10 cellular contexts compared by ENCODE assay signal in the genomic region with DNA sequence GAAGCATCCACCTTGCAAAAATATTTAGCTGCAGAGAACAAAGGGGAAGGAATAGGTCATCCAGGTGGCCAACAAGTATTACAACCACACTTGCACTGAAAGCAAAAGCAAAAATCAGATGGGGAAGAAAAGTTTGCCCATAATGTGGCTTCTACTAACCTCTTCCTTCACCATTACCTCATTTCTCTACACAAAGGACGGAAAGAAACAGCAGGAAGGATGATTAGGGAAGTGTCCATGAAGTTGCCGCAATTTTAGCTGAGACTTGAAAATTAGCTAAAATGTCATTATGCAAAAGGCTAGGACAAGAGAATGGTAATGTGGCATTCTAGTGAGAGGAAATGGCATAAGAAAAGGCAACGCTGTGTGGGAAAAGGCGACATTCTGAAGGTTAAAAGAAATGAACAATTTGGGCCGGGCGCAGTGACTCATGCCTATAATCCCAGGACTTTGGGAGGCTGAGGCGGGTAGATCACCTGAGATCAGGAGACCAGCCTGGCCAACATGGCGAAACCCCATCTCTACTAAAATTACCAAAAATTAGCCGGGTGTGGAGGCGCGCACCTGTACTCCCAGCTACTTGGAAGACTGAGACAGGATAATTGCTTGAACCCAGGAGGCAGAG. TPM values are rescaled to one million over a fixed set of nuclear protein-coding genes. Genes with fewer than 3 reads are reported as not detected.
A peak's percentile ranks its signal among the peaks of the same experiment; 100 is the strongest.
DNase-seq lines count a peak whose midpoint lies in the region; ATAC-seq and TF ChIP-seq lines count a peak whose summit lies in the region.
"Had no signal": no experiment of that assay in that cellular context is flagged by ENCODE, and none has a peak within 500 bp of the region (broad histone marks: within the 10 kb centered on the region; RNA-seq: fewer than 3 reads in every experiment).

No MANE protein-coding gene starts in this region.

- H3K4me3 Mint-ChIP-seq in CD4-positive, alpha-beta memory T cell: peak overlapping the region; percentile 29 to 85 (median 72)
- H3K4me3 Mint-ChIP-seq in H9: peak overlapping the region in 1 of 2 experiments; percentile 0; a peak in 1 of 5 replicates
- peak overlapping the region; percentile 4 for H3K4me3 Mint-ChIP-seq in activated CD4-positive, alpha-beta memory T cell treated with anti-CD3 and anti-CD28 coated beads, Interleukin-2, amount 10 ng/mL, durations not matched to agents 7 days and 5 days
- H3K4me3 Mint-ChIP-seq: neural progenitor cell had no signal

- H3K9me3 ChIP-seq in CD4-positive, alpha-beta memory T cell (ENCODE audit: control insufficient read depth in 1 of 2, low read length in 2 of 2): no peaks in the 10 kb centered on the region
- H3K9me3 ChIP-seq in H9 (ENCODE audit: control insufficient read depth, low read depth, low read length): no peaks in the 10 kb centered on the region
- no peaks in the 10 kb centered on the region for H3K9me3 ChIP-seq in sigmoid colon

- no peak for TF ChIP-seq EP300 in sigmoid colon (IDR thresholded peaks at IDR 0.05)

- H2BK120ac ChIP-seq in H9 (ENCODE audit: low read depth, low read length, poor library complexity, severe bottlenecking): no peak overlapping the region
- H2BK120ac ChIP-seq in mesendoderm (ENCODE audit: low read depth, low read length): no peak overlapping the region

- no peak overlapping the region for H3K4me3 ChIP-seq in CD4-positive, alpha-beta memory T cell (ENCODE audit: low read length in 2 of 2)
- no peak overlapping the region for H3K4me3 ChIP-seq in mesendoderm (ENCODE audit: low read length)
- H3K4me3 ChIP-seq in sigmoid colon: no peak overlapping the region
- H3K4me3 ChIP-seq: neural progenitor cell had no signal

- H3K23me2 ChIP-seq in H9 (ENCODE audit: insufficient read length, low read depth, low read length, poor library complexity, severe bottlenecking): no peaks in the 10 kb centered on the region

- no peak for ATAC-seq in GM21723 (IDR thresholded peaks at IDR 0.05; ENCODE audit: unreplicated experiment)

- no peak overlapping the region for H3T11ph ChIP-seq in H9 (ENCODE audit: low read length)

- POLR2A ChIA-PET in CD4-positive, alpha-beta memory T cell (lab: Charles Lee; ENCODE audit: partially characterized antibody): interaction anchor here (0.6 to 9.7 kb wide), 6 partner anchors 8 to 34 kb away, joined by 3 to 68 read pairs (median 4); a partner anchor contains a TSS
- POLR2A ChIA-PET in activated CD4-positive, alpha-beta memory T cell treated with anti-CD3 and anti-CD28 coated beads, Interleukin-2, amount 10 ng/mL, durations not matched to agents 7 days and 5 days (lab: Charles Lee): interaction anchor here (1.6 to 5.1 kb wide), 5 partner anchors 8 to 87 kb away, joined by 3 to 31 read pairs (median 6); a partner anchor contains a TSS

- H3K27me3 Mint-ChIP-seq in CD4-positive, alpha-beta memory T cell: no peaks in the 10 kb centered on the region
- no peaks in the 10 kb centered on the region for H3K27me3 Mint-ChIP-seq in H9 (ENCODE audit: low read depth)
- no peaks in the 10 kb centered on the region for H3K27me3 Mint-ChIP-seq in activated CD4-positive, alpha-beta memory T cell treated with anti-CD3 and anti-CD28 coated beads, Interleukin-2, amount 10 ng/mL, durations not matched to agents 7 days and 5 days

- no peak overlapping the region for H2BK12ac ChIP-seq in H9 (ENCODE audit: insufficient read length, low read depth, low read length)

- H3K23ac ChIP-seq in H9 (ENCODE audit: insufficient read length, low read depth, low read length) (no peak overlapping the region), mesendoderm (ENCODE audit: low read length) (no peak overlapping the region)

- H2BK15ac ChIP-seq in H9 (ENCODE audit: low read depth, low read length) (no peak overlapping the region), mesendoderm (replicated peaks; ENCODE audit: low read depth) (no peak overlapping the region)

- H3K9ac ChIP-seq in H9 (ENCODE audit: extremely low read depth, insufficient read length, low read length): peak overlapping the region; percentile 14
- no peak overlapping the region for H3K9ac ChIP-seq in mesendoderm (ENCODE audit: low read length)
- H3K9ac ChIP-seq: neural progenitor cell had no signal

- no peaks in the 10 kb centered on the region for H3K9me3 Mint-ChIP-seq in CD4-positive, alpha-beta memory T cell
- no peaks in the 10 kb centered on the region for H3K9me3 Mint-ChIP-seq in H9
- H3K9me3 Mint-ChIP-seq in activated CD4-positive, alpha-beta memory T cell treated with anti-CD3 and anti-CD28 coated beads, Interleukin-2, amount 10 ng/mL, durations not matched to agents 7 days and 5 days: no peaks in the 10 kb centered on the region
- H3K9me3 Mint-ChIP-seq: neural progenitor cell had no signal

- H3K4me1 ChIP-seq in CD4-positive, alpha-beta memory T cell (ENCODE audit: insufficient read depth, low read length): peaks cover 92% of the 10 kb centered on the region
- H3K4me1 ChIP-seq in H9 (ENCODE audit: insufficient read depth, low read length) (peaks cover 20% of the 10 kb centered on the region), mesendoderm (ENCODE audit: control insufficient read depth, low read depth, low read length) (peaks cover 13% of the 10 kb centered on the region), sigmoid colon (peaks cover 0 to 95% (median 89%) of the 10 kb centered on the region in 4 donors)

- H2AK5ac ChIP-seq in H9 (ENCODE audit: insufficient read length, low read length): no peak overlapping the region
- H2AK5ac ChIP-seq in mesendoderm (ENCODE audit: low read length): no peak overlapping the region

- no peaks in the 10 kb centered on the region for H3K36me3 ChIP-seq in CD4-positive, alpha-beta memory T cell (ENCODE audit: insufficient read depth, low read length)
- H3K36me3 ChIP-seq in mesendoderm (ENCODE audit: control insufficient read depth, insufficient read depth, low read length) (no peaks in the 10 kb centered on the region), sigmoid colon (no peaks in the 10 kb centered on the region)
- H3K36me3 ChIP-seq: neural progenitor cell had no signal

- H3K79me1 ChIP-seq in H9 (ENCODE audit: insufficient read depth, low read depth, low read length, poor library complexity, severe bottlenecking) (peaks cover 4% of the 10 kb centered on the region), mesendoderm (ENCODE audit: low read length) (peaks cover 6% of the 10 kb centered on the region)

- peak overlapping the region; percentile 19 for H3K4me2 ChIP-seq in H9 (ENCODE audit: insufficient read depth, insufficient read length, low read length)
- H3K4me2 ChIP-seq in mesendoderm (ENCODE audit: low read length): no peak overlapping the region
- H3K4me2 ChIP-seq: neural progenitor cell had no signal

- H4K8ac ChIP-seq in H9 (replicated peaks; ENCODE audit: insufficient read length, low read depth, low read length) (no peak overlapping the region), mesendoderm (ENCODE audit: low read depth, low read length) (no peak overlapping the region)

- TF ChIP-seq POLR2A in sigmoid colon (IDR thresholded peaks at IDR 0.05): no peak

- H3K14ac ChIP-seq in H9 (ENCODE audit: insufficient read depth, low read length): no peak overlapping the region

- H3K79me2 ChIP-seq in H9 (ENCODE audit: insufficient read depth, low read length): peaks cover 80% of the 10 kb centered on the region
- peaks cover 95% of the 10 kb centered on the region for H3K79me2 ChIP-seq in mesendoderm (ENCODE audit: control insufficient read depth, insufficient read depth, low read length)

- CTCF ChIA-PET in CD4-positive, alpha-beta memory T cell (lab: Charles Lee; ENCODE audit: partially characterized antibody): interaction anchor here (0.6 to 2.2 kb wide), 4 partner anchors 10 to 135 kb away, joined by 3 to 10 read pairs (median 4); a partner anchor contains a TSS
- CTCF ChIA-PET in activated CD4-positive, alpha-beta memory T cell treated with anti-CD3 and anti-CD28 coated beads, Interleukin-2, amount 10 ng/mL, durations not matched to agents 7 days and 5 days (lab: Charles Lee): interaction anchor here (0.6 to 7.1 kb wide), 6 partner anchors 7 to 978 kb away, joined by 3 to 41 read pairs (median 6); a partner anchor contains a TSS

- H3K18ac ChIP-seq in H9 (ENCODE audit: insufficient read length, low read depth, low read length) (peak overlapping the region; percentile 20), mesendoderm (ENCODE audit: low read length) (no peak overlapping the region)

- no peak overlapping the region for H2BK20ac ChIP-seq in H9 (ENCODE audit: low read depth, low read length, poor library complexity, severe bottlenecking)

- no peak overlapping the region for H4K5ac ChIP-seq in H9 (ENCODE audit: insufficient read length, low read depth, low read length)
- H4K5ac ChIP-seq in mesendoderm (ENCODE audit: low read length): no peak overlapping the region

- H3K36me3 Mint-ChIP-seq in CD4-positive, alpha-beta memory T cell: peaks cover 4 to 20% of the 10 kb centered on the region in 2 donors
- peaks cover 0 to 4% (median 0%) of the 10 kb centered on the region in 3 experiments; a peak in 1 of 7 replicates for H3K36me3 Mint-ChIP-seq in H9 (ENCODE audit: insufficient read depth in 1 of 3, low read depth in 3 of 3)
- H3K36me3 Mint-ChIP-seq in activated CD4-positive, alpha-beta memory T cell treated with anti-CD3 and anti-CD28 coated beads, Interleukin-2, amount 10 ng/mL, durations not matched to agents 7 days and 5 days (ENCODE audit: low read depth): peaks cover 18% of the 10 kb centered on the region

- H3K56ac ChIP-seq in H9 (ENCODE audit: insufficient read length, low read depth, low read length) (no peak overlapping the region), mesendoderm (ENCODE audit: low read length) (no peak overlapping the region)

- TF ChIP-seq CTCF in H9 (conservative IDR thresholded peaks at IDR 0.05) (no peak), sigmoid colon (IDR thresholded peaks at IDR 0.05) (no peak)

- no peak overlapping the region for H4K91ac ChIP-seq in H9 (ENCODE audit: insufficient read length, low read depth, low read length)

- intact Hi-C loops in CD4-positive, alpha-beta memory T cell (cut with micrococcal nuclease): no loop called here
- intact Hi-C loops in sigmoid colon (cut with DNase I): no loop called here

- peaks cover 67 to 96% (median 85%) of the 10 kb centered on the region in 4 donors for H3K4me1 Mint-ChIP-seq in CD4-positive, alpha-beta memory T cell
- peaks cover 73 to 81% of the 10 kb centered on the region in 2 experiments for H3K4me1 Mint-ChIP-seq in H9
- H3K4me1 Mint-ChIP-seq in activated CD4-positive, alpha-beta memory T cell treated with anti-CD3 and anti-CD28 coated beads, Interleukin-2, amount 10 ng/mL, durations not matched to agents 7 days and 5 days: peaks cover 65% of the 10 kb centered on the region

- no peak for DNase-seq in CD4-positive, alpha-beta memory T cell
- peak; percentile 64 for DNase-seq in H9
- no peak for DNase-seq in activated CD4-positive, alpha-beta memory T cell treated with anti-CD3 and anti-CD28 coated beads, Interleukin-2, amount 10 ng/mL, durations not matched to agents 7 days and 5 days
- peak; percentile 67 for DNase-seq in mesendoderm
- DNase-seq in sigmoid colon: no peak
- no peak for DNase-seq in iPS-NIHi7 (ENCODE audit: extremely low spot score)
- no peak for DNase-seq in mesenteric fat pad (ENCODE audit: low spot score)
- DNase-seq: GOT3 had no signal

- no peak overlapping the region for H3K27ac ChIP-seq in CD4-positive, alpha-beta memory T cell (ENCODE audit: low read depth, low read length)
- H3K27ac ChIP-seq in H9 (ENCODE audit: insufficient read length, low read depth, low read length) (peak overlapping the region; percentile 44), mesendoderm (ENCODE audit: low read depth, low read length) (peak overlapping the region; percentile 7), sigmoid colon (no peak overlapping the region)
- H3K27ac ChIP-seq: neural progenitor cell had no signal

- no peaks in the 10 kb centered on the region for H3K27me3 ChIP-seq in CD4-positive, alpha-beta memory T cell (ENCODE audit: insufficient read depth, low read length)
- H3K27me3 ChIP-seq in H9 (ENCODE audit: insufficient read depth, low read length) (no peaks in the 10 kb centered on the region), mesendoderm (ENCODE audit: insufficient read depth, low read length, poor library complexity) (no peaks in the 10 kb centered on the region), sigmoid colon (no peaks in the 10 kb centered on the region)
- H3K27me3 ChIP-seq: neural progenitor cell had no signal

- H3K4ac ChIP-seq in H9 (ENCODE audit: low read depth, low read length) (no peak overlapping the region; the same call in 1 of the 2 replicates), mesendoderm (ENCODE audit: low read depth, low read length) (no peak overlapping the region)

- no peak overlapping the region for H2AFZ ChIP-seq in H9 (ENCODE audit: low read length)
- H2AFZ ChIP-seq: neural progenitor cell had no signal

- H2BK5ac ChIP-seq in H9 (ENCODE audit: insufficient read length, low read length): peak overlapping the region; percentile 11
- no peak overlapping the region for H2BK5ac ChIP-seq in mesendoderm (ENCODE audit: low read length)

- peak overlapping the region; percentile 11 to 86 (median 70) for H3K27ac Mint-ChIP-seq in CD4-positive, alpha-beta memory T cell
- H3K27ac Mint-ChIP-seq in H9: peak overlapping the region; percentile 94 to 96 (median 96)
- H3K27ac Mint-ChIP-seq in activated CD4-positive, alpha-beta memory T cell treated with anti-CD3 and anti-CD28 coated beads, Interleukin-2, amount 10 ng/mL, durations not matched to agents 7 days and 5 days: peak overlapping the region; percentile 50
- H3K27ac Mint-ChIP-seq: neural progenitor cell had no signal

- no CpG with 5 or more reads among the region's 11 CpGs for WGBS in H9 (ENCODE audit: extremely low coverage, insufficient read length, low lambda C conversion rate)
- WGBS in mesendoderm (ENCODE audit: extremely low coverage, insufficient coverage, low lambda C conversion rate): no CpG with 5 or more reads among the region's 11 CpGs
- 80 to 88% methylated on average over 11 of the region's 11 CpGs for WGBS in sigmoid colon, 2 donors

- no peaks in the 10 kb centered on the region for H4K20me1 ChIP-seq in H9 (ENCODE audit: control insufficient read depth, insufficient read depth, insufficient read length)

RNA-seq across cellular contexts. Expression of a gene that starts 13.7 kb away (rescaled TPM):
- total RNA-seq in CD4-positive, alpha-beta memory T cell: 100 to 1,000 TPM; 190 to 206 TPM
- 10 to 100 TPM in 1 of 2 donors, 1 to 10 TPM in 1; 6.7 to 24.3 TPM for polyA plus RNA-seq in CD4-positive, alpha-beta memory T cell
- total RNA-seq in H9 (2021) (110 and 114 TPM in 2 replicates), sigmoid colon (100 to 1,000 TPM in 1 of 4 donors, 10 to 100 TPM in 3; 70.7 to 130 (median 79.7) TPM), mesenteric fat pad (67.8 TPM)
- 100 to 1,000 TPM in 1 of 2 experiments, 10 to 100 TPM in 1; 99.5 to 105 TPM for total RNA-seq in activated CD4-positive, alpha-beta memory T cell treated with anti-CD3 and anti-CD28 coated beads, Interleukin-2, amount 10 ng/mL, durations not matched to agents 7 days and 5 days
- polyA plus RNA-seq in mesendoderm (2013, experiment 1 of 2): 34.9 TPM
- polyA plus RNA-seq in mesendoderm (2013, experiment 2 of 2): 34.7 TPM
- polyA plus RNA-seq in sigmoid colon: 10 to 100 TPM in 2 of 3 donors, 1 to 10 TPM in 1; 9.7 to 25.0 (median 13.8) TPM

Comparison
In these comparisons a context has a peak if more than half of its experiments do, and no peak if none do; other contexts are left out.
1. DNase-seq: peak in H9 (single experiment) and mesendoderm (single experiment); none in CD4-positive, alpha-beta memory T cell (0 of 5), activated CD4-positive, alpha-beta memory T cell treated with anti-CD3 and anti-CD28 coated beads, Interleukin-2, amount 10 ng/mL, durations not matched to agents 7 days and 5 days (single experiment), sigmoid colon (single experiment), iPS-NIHi7 (single experiment) and mesenteric fat pad (single experiment).
2. H3K27ac ChIP-seq: peak in H9 (single experiment) and mesendoderm (single experiment); none in CD4-positive, alpha-beta memory T cell (single experiment) and sigmoid colon (0 of 4).
3. Peak in every context shown above with its lines, with median percentiles within 50 percentile points of each other: H3K27ac Mint-ChIP-seq.